Comparison of ENCODE assay signal across 1 cellular context in genomic region chr3:14646589-14647413, GRCh38.
TF ChIP-seq lines count a peak whose summit lies in the region.

No MANE protein-coding gene starts in this region.

TF ChIP-seq in HCT116, 20 proteins besides CTCF, POLR2A, EP300 and RAD21 (continued from another document):
- no peak for TF ChIP-seq EGR1 (IDR thresholded peaks at IDR 0.05; ENCODE audit: low read depth)
- TF ChIP-seq SIN3A (IDR thresholded peaks at IDR 0.05; ENCODE audit: low read depth): no peak
- no peak for TF ChIP-seq FOSL1 (IDR thresholded peaks at IDR 0.05; ENCODE audit: low read depth)
- no peak for TF ChIP-seq EZH2 (IDR thresholded peaks at IDR 0.05)
- no peak for TF ChIP-seq CBX3 (IDR thresholded peaks at IDR 0.05; ENCODE audit: low read depth)
- TF ChIP-seq TCF7L2 (IDR thresholded peaks at IDR 0.05; ENCODE audit: borderline replicate concordance, extremely low read depth, insufficient read depth, insufficient read length): no peak
- TF ChIP-seq ZFX (IDR thresholded peaks at IDR 0.05): no peak
- TF ChIP-seq POLR2AphosphoS5 (IDR thresholded peaks at IDR 0.05; ENCODE audit: low read depth, low read length): no peak
- no peak for TF ChIP-seq JUND (IDR thresholded peaks at IDR 0.05)
